In genomic region chr10:31836569-31837406, GRCh38 we compare ENCODE assay signal across 8 cellular contexts.
DNase-seq lines count a peak whose midpoint lies in the region; ATAC-seq and TF ChIP-seq lines count a peak whose summit lies in the region.

No MANE protein-coding gene starts in this region.

- TF ChIP-seq CTCF in HFFc6 (IDR thresholded peaks at IDR 0.05) (peak; percentile 86), SK-N-SH (IDR thresholded peaks at IDR 0.05) (peak; percentile 59)

- 85% methylated on average over 9 of the region's 9 CpGs for WGBS in SK-N-SH (ENCODE audit: low lambda C conversion rate)

- DNase-seq in EL, result peak; percentile 18
- DNase-seq in HFFc6, result peak; percentile 33
- peak; percentile 26 for DNase-seq in SK-N-SH
- DNase-seq in germinal center (ENCODE audit: low spot score), result peak; percentile 32
- DNase-seq in KG1 (lab: John Stamatoyannopoulos, UW), result no peak

- H3K27me3 Mint-ChIP-seq in HFFc6 (ENCODE audit: insufficient read depth), result no peaks in the 10 kb centered on the region
- H3K27me3 Mint-ChIP-seq in stimulated activated memory B cell treated with anti-CD40 and anti-IgM and Interleukin-4, amounts not matched to agents 10 μg/mL and 1 μg/mL and 100 μg/mL, for 72 hours, result no peaks in the 10 kb centered on the region

- H3K9me3 Mint-ChIP-seq in HFFc6, result no peaks in the 10 kb centered on the region
- no peaks in the 10 kb centered on the region for H3K9me3 Mint-ChIP-seq in stimulated activated memory B cell treated with anti-CD40 and anti-IgM and Interleukin-4, amounts not matched to agents 10 μg/mL and 1 μg/mL and 100 μg/mL, for 72 hours

- no peaks in the 10 kb centered on the region for H3K79me2 ChIP-seq in SK-N-SH (ENCODE audit: insufficient read depth)

- peak; percentile 65 for TF ChIP-seq RAD21 in SK-N-SH (IDR thresholded peaks at IDR 0.05; ENCODE audit: low read length)

- no peaks in the 10 kb centered on the region for H3K27me3 ChIP-seq in SK-N-SH (ENCODE audit: insufficient read depth)

- H3K36me3 Mint-ChIP-seq in HFFc6 (ENCODE audit: low read depth), result no peaks in the 10 kb centered on the region
- H3K36me3 Mint-ChIP-seq in stimulated activated memory B cell treated with anti-CD40 and anti-IgM and Interleukin-4, amounts not matched to agents 10 μg/mL and 1 μg/mL and 100 μg/mL, for 72 hours, result peaks cover 11% of the 10 kb centered on the region

- POLR2A ChIA-PET in SK-N-SH (lab: Yijun Ruan, JAX), result no interaction called here

- no peaks in the 10 kb centered on the region for H3K9me2 ChIP-seq in SK-N-SH

- no peak overlapping the region; the same call in 1 of the 2 replicates for H3K27ac Mint-ChIP-seq in HFFc6
- peak overlapping the region; percentile 12 for H3K27ac Mint-ChIP-seq in stimulated activated memory B cell treated with anti-CD40 and anti-IgM and Interleukin-4, amounts not matched to agents 10 μg/mL and 1 μg/mL and 100 μg/mL, for 72 hours

- no peak overlapping the region for H2AFZ ChIP-seq in SK-N-SH (ENCODE audit: low read depth)

- CTCF ChIA-PET in SK-N-SH (lab: Yijun Ruan, JAX), result interaction anchor here (0.6 to 1.8 kb wide), 6 partner anchors 8 to 868 kb away, joined by 3 to 7 read pairs (median 3); no protein-coding TSS in a partner anchor

- H4K20me1 ChIP-seq in SK-N-SH (ENCODE audit: insufficient read depth), result no peaks in the 10 kb centered on the region

- no peak for ATAC-seq in stimulated activated memory B cell treated with anti-CD40 and anti-IgM and Interleukin-4, amounts not matched to agents 10 μg/mL and 1 μg/mL and 100 μg/mL, for 72 hours
- ATAC-seq in HG02852 (IDR thresholded peaks at IDR 0.05; ENCODE audit: unreplicated experiment), result no peak
- ATAC-seq in GM18861 (IDR thresholded peaks at IDR 0.05; ENCODE audit: unreplicated experiment), result no peak

- no peak overlapping the region for H3K4me2 ChIP-seq in SK-N-SH

- no peak for TF ChIP-seq EP300 in SK-N-SH (IDR thresholded peaks at IDR 0.05; ENCODE audit: borderline replicate concordance in 1 of 2, low read depth in 1 of 2, low read length in 1 of 2)

- no peaks in the 10 kb centered on the region for H3K9me3 ChIP-seq in SK-N-SH

- peaks cover 15 to 32% of the 10 kb centered on the region in 2 experiments for H3K36me3 ChIP-seq in SK-N-SH (replicated peaks in 1 of 2; ENCODE audit: control insufficient read depth in 1 of 2, insufficient read depth in 2 of 2, low read length in 1 of 2)

- H3K4me1 ChIP-seq in SK-N-SH (ENCODE audit: control insufficient read depth in 1 of 2, insufficient read depth in 2 of 2, low read depth in 1 of 2, low read length in 1 of 2), result peaks cover 6 to 10% of the 10 kb centered on the region in 2 experiments; a peak in 3 of 4 replicates

- no peak overlapping the region for H3K9ac ChIP-seq in SK-N-SH

- H3K4me1 Mint-ChIP-seq in HFFc6 (ENCODE audit: low read depth), result peaks cover 5% of the 10 kb centered on the region; the same call in 1 of the 2 replicates
- peaks cover 6% of the 10 kb centered on the region for H3K4me1 Mint-ChIP-seq in stimulated activated memory B cell treated with anti-CD40 and anti-IgM and Interleukin-4, amounts not matched to agents 10 μg/mL and 1 μg/mL and 100 μg/mL, for 72 hours

- no peak overlapping the region; a peak in 1 of 4 replicates for H3K4me3 ChIP-seq in SK-N-SH (ENCODE audit: low read depth in 2 of 2, low read length in 1 of 2)

- no peak overlapping the region for H3K27ac ChIP-seq in SK-N-SH (ENCODE audit: low read depth in 2 of 2, low read length in 1 of 2)

- no peak overlapping the region for H3K4me3 Mint-ChIP-seq in HFFc6
- H3K4me3 Mint-ChIP-seq in stimulated activated memory B cell treated with anti-CD40 and anti-IgM and Interleukin-4, amounts not matched to agents 10 μg/mL and 1 μg/mL and 100 μg/mL, for 72 hours, result peak overlapping the region; percentile 28

- peaks cover 6% of the 10 kb centered on the region for H3F3A ChIP-seq in SK-N-SH (replicated peaks; ENCODE audit: insufficient read depth)

TF ChIP-seq in SK-N-SH, 30 proteins besides CTCF, POLR2A, EP300 and RAD21:
- peak; percentile 34 for TF ChIP-seq SMC3 (IDR thresholded peaks at IDR 0.05; ENCODE audit: low read depth, low read length)
- no peak for TF ChIP-seq CHD2 (IDR thresholded peaks at IDR 0.05; ENCODE audit: low read length, partially characterized antibody)
- TF ChIP-seq EZH2phosphoT487 (IDR thresholded peaks at IDR 0.05; ENCODE audit: borderline replicate concordance, low read depth), result no peak
- no peak for TF ChIP-seq YY1 (IDR thresholded peaks at IDR 0.05; ENCODE audit: low read depth)
- TF ChIP-seq ZBTB33 (IDR thresholded peaks at IDR 0.05; ENCODE audit: borderline replicate concordance, low read depth), result no peak
- no peak for TF ChIP-seq GATA2 (CRISPR knock-in tag; IDR thresholded peaks at IDR 0.05)
- TF ChIP-seq PBX3 (IDR thresholded peaks at IDR 0.05), result no peak
- TF ChIP-seq NRF1 (IDR thresholded peaks at IDR 0.05; ENCODE audit: low read depth, low read length), result no peak
- TF ChIP-seq REST (IDR thresholded peaks at IDR 0.05; ENCODE audit: low read depth, low read length), result no peak
